ENCODE assay signal across 8 cellular contexts in the genomic region with DNA sequence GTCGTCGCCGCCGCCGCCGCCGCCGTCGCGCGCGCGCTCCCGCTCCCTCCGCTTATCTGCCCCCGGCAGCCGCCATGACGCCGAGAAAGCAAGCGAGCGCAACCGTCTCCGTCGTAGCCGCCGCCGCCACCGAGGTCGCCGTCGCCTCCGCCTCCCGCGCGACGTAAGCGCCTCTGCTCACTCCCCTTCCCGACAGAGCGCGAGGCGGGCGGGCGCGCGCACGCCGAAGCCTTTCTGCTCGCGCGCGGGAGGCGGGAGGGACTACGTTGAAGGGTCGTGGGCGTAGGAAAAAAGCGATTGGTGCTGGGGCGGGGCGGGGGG. TPM values are rescaled to one million over a fixed set of nuclear protein-coding genes. Genes with fewer than 3 reads are reported as not detected.
A peak's percentile ranks its signal among the peaks of the same experiment; 100 is the strongest.
DNase-seq lines count a peak whose midpoint lies in the region; ATAC-seq and TF ChIP-seq lines count a peak whose summit lies in the region.

TSS of gene CHD1 (minus strand) at position 206 of the 321 bp plus-strand sequence. CDS start 2,621 bp downstream, outside the sequence.

- peaks cover 16 to 54% (median 39%) of the 10 kb centered on the region in 3 donors for H3K4me1 Mint-ChIP-seq in IgD-negative memory B cell

- no peaks in the 10 kb centered on the region for H3K9me3 ChIP-seq in OCI-LY7 (ENCODE audit: low read length)
- no peaks in the 10 kb centered on the region for H3K9me3 ChIP-seq in mucosa of rectum (ENCODE audit: control insufficient read depth in 2 of 2, low read length in 2 of 2)

- POLR2A ChIA-PET in OCI-LY7 (lab: Charles Lee), result interaction anchor here (0.7 to 1.4 kb wide), 2 partner anchors 15 to 18 kb away, joined by 3 read pairs; no protein-coding TSS in a partner anchor

- CTCF ChIA-PET in OCI-LY7 (lab: Charles Lee; ENCODE audit: unreplicated experiment), result no interaction called here

- no TSS peak for BruUV-seq in OCI-LY7 (replicated peaks; lab: Mats Ljungman, UMichigan)

- peak; percentile 90 for DNase-seq in DMS114 treated with DMSO at 0.1 percent for 48 hours (lab: John Stamatoyannopoulos, UW; ENCODE audit: unreplicated experiment)
- DNase-seq in OCI-LY7 (ENCODE audit: low spot score), result peak; percentile 94
- DNase-seq in activated T-cell treated with anti-CD3 and anti-CD28 coated beads for 4 hours, result peak; percentile 92
- DNase-seq in epidermal melanocyte (ENCODE audit: insufficient read length, low spot score), result peak; percentile 75
- DNase-seq in stimulated activated CD8-positive, alpha-beta memory T cell treated with anti-CD3 and anti-CD28 coated beads, Interleukin-4, amount 100 ng/mL, for 4 hours (ENCODE audit: low read depth in 2 of 2, low spot score in 1 of 2), result peak; percentile 81 to 90

- peak within 1 kb of the TSS; percentile 100 for H3K27ac Mint-ChIP-seq in IgD-negative memory B cell

- H2AFZ ChIP-seq in OCI-LY7 (ENCODE audit: low read length), result peak within 1 kb of the TSS; percentile 92

- H3K27me3 Mint-ChIP-seq in IgD-negative memory B cell, result no peaks in the 10 kb centered on the region

- peaks cover 31% of the 10 kb centered on the region for H4K20me1 ChIP-seq in OCI-LY7 (ENCODE audit: insufficient read depth, low read length)

- peak within 1 kb of the TSS; percentile 91 for H3K4me2 ChIP-seq in OCI-LY7 (ENCODE audit: low read length)

- peak within 1 kb of the TSS; percentile 95 to 96 (median 96) for H3K4me3 Mint-ChIP-seq in IgD-negative memory B cell

- H3K27ac ChIP-seq in OCI-LY7 (ENCODE audit: low read depth, low read length, poor library complexity, severe bottlenecking) (no peak within 1 kb of the TSS), mucosa of rectum (ENCODE audit: low read depth in 2 of 2, low read length in 2 of 2) (peak within 1 kb of the TSS; percentile 100)

- no peaks in the 10 kb centered on the region for H3K27me3 ChIP-seq in mucosa of rectum (ENCODE audit: control insufficient read depth in 2 of 2, insufficient read depth in 2 of 2, low read length in 2 of 2)

- peak within 1 kb of the TSS; percentile 76 for H3K4me3 ChIP-seq in OCI-LY7 (ENCODE audit: low read depth, low read length, poor library complexity, severe bottlenecking)
- peak within 1 kb of the TSS; percentile 94 to 100 for H3K4me3 ChIP-seq in mucosa of rectum (ENCODE audit: low read length in 2 of 2)

- intact Hi-C loops in OCI-LY7 (cut with micrococcal nuclease; ENCODE audit: unreplicated experiment), result loop anchor here (1.0 to 10.0 kb wide), 4 partner anchors 99 to 1976 kb away; partner anchors contain the start of genes RGMB, RIOK2 and ST8SIA4

- ATAC-seq in GM21528 (IDR thresholded peaks at IDR 0.05; ENCODE audit: low FRiP score, unreplicated experiment), result peak; percentile 67

- no peaks in the 10 kb centered on the region for H3K9me2 ChIP-seq in OCI-LY7 (ENCODE audit: insufficient read depth, low read length)

- TF ChIP-seq CTCF in OCI-LY7 (conservative IDR thresholded peaks at IDR 0.05; ENCODE audit: low read length), result no peak

- H3K36me3 ChIP-seq in OCI-LY7 (ENCODE audit: insufficient read depth, low read length), result no peaks in the 10 kb centered on the region
- peaks cover 14 to 16% of the 10 kb centered on the region in 2 donors for H3K36me3 ChIP-seq in mucosa of rectum (ENCODE audit: control insufficient read depth in 2 of 2, insufficient read depth in 2 of 2, low read length in 2 of 2)

- H3K36me3 Mint-ChIP-seq in IgD-negative memory B cell, result peaks cover 4% of the 10 kb centered on the region

- no peaks in the 10 kb centered on the region for H3K9me3 Mint-ChIP-seq in IgD-negative memory B cell

- H3K4me1 ChIP-seq in OCI-LY7 (ENCODE audit: insufficient read depth, low read length, poor library complexity, severe bottlenecking) (peaks cover 4% of the 10 kb centered on the region), mucosa of rectum (ENCODE audit: control insufficient read depth in 2 of 2, insufficient read depth in 2 of 2, low read length in 2 of 2) (peaks cover 14 to 20% of the 10 kb centered on the region in 2 donors)

- peak within 1 kb of the TSS; percentile 100 for H3K9ac ChIP-seq in mucosa of rectum (ENCODE audit: low read depth in 1 of 2, low read length in 2 of 2)

- H3K79me2 ChIP-seq in OCI-LY7 (ENCODE audit: insufficient read depth, low read depth, low read length), result no peaks in the 10 kb centered on the region

RNA-seq across cellular contexts. Expression of gene CHD1, which starts in this region (rescaled TPM):
- polyA plus RNA-seq in IgD-negative memory B cell, result 13.9 TPM
- 10.3 and 23.3 TPM in 2 replicates for total RNA-seq in OCI-LY7 (2014; rRNA removed; shearing (Covaris generic))
- 8.3 and 8.7 TPM in 2 replicates for total RNA-seq in OCI-LY7 (2022)
